ENCODE assay signal across 8 cellular contexts in genomic region chr2:85605406-85606115, GRCh38. TPM values are rescaled to one million over a fixed set of nuclear protein-coding genes. Genes with fewer than 3 reads are reported as not detected.
DNase-seq lines count a peak whose midpoint lies in the region; ATAC-seq and TF ChIP-seq lines count a peak whose summit lies in the region.
"Had no signal": no experiment of that assay in that cellular context is flagged by ENCODE, and none has a peak within 500 bp of the region (broad histone marks: within the 10 kb centered on the region; RNA-seq: fewer than 3 reads in every experiment).

No MANE protein-coding gene starts in this region.

- WGBS in SK-N-SH (ENCODE audit: low lambda C conversion rate), result 64% methylated on average over 4 of the region's 4 CpGs

- H3K27ac ChIP-seq in SK-N-SH (ENCODE audit: low read depth in 2 of 2, low read length in 1 of 2), result peak overlapping the region; percentile 40 to 47
- peak overlapping the region; percentile 60 to 85 for H3K27ac ChIP-seq in thoracic aorta

- peaks cover 26% of the 10 kb centered on the region for H3F3A ChIP-seq in SK-N-SH (replicated peaks; ENCODE audit: insufficient read depth)

- CTCF ChIA-PET in SK-N-SH (lab: Yijun Ruan, JAX), result interaction anchor here (1.1 to 3.0 kb wide), 4 partner anchors 54 to 185 kb away, joined by 3 to 12 read pairs (median 4); no protein-coding TSS in a partner anchor

- TF ChIP-seq EP300 in SK-N-SH (IDR thresholded peaks at IDR 0.05; ENCODE audit: borderline replicate concordance in 1 of 2, low read depth in 1 of 2, low read length in 1 of 2), result no peak

- ATAC-seq in SK-N-SH treated with all-trans-retinoic acid at 6 μM for 48 hours (no peak; the same call in 2 of the 3 replicates), thoracic aorta (ENCODE audit: insufficient number of reproducible peaks, low FRiP score, low read depth) (no peak), HG02852 (IDR thresholded peaks at IDR 0.05; ENCODE audit: unreplicated experiment) (no peak)

- no peaks in the 10 kb centered on the region for H4K20me1 ChIP-seq in SK-N-SH (ENCODE audit: insufficient read depth)

- TF ChIP-seq CTCF in SK-N-SH (IDR thresholded peaks at IDR 0.05) (no peak), fibroblast of pulmonary artery (IDR thresholded peaks at IDR 0.05; ENCODE audit: low read length, missing control alignments) (no peak), thoracic aorta (IDR thresholded peaks at IDR 0.05) (no peak)

- H3K36me3 ChIP-seq in SK-N-SH (replicated peaks in 1 of 2; ENCODE audit: control insufficient read depth in 1 of 2, insufficient read depth in 2 of 2, low read length in 1 of 2), result peaks cover 21 to 33% of the 10 kb centered on the region in 2 experiments
- peaks cover 4% of the 10 kb centered on the region for H3K36me3 ChIP-seq in thoracic aorta

- peaks cover 39% of the 10 kb centered on the region for H3K79me2 ChIP-seq in SK-N-SH (ENCODE audit: insufficient read depth)

- H3K9ac ChIP-seq in SK-N-SH, result no peak overlapping the region

- H3K4me3 ChIP-seq in SK-N-SH (ENCODE audit: low read depth in 2 of 2, low read length in 1 of 2), result no peak overlapping the region
- H3K4me3 ChIP-seq in fibroblast of pulmonary artery (replicated peaks; ENCODE audit: low read depth, low read length), result no peak overlapping the region
- H3K4me3 ChIP-seq in thoracic aorta, result peak overlapping the region; percentile 31

- H3K9me3 ChIP-seq in SK-N-SH (no peaks in the 10 kb centered on the region), thoracic aorta (no peaks in the 10 kb centered on the region)

- H3K4me2 ChIP-seq in SK-N-SH, result 0 out of 2 replicates have a peak overlapping the region, but pooled peaks have one; percentile 15

- H3K27me3 ChIP-seq in SK-N-SH (ENCODE audit: insufficient read depth), result no peaks in the 10 kb centered on the region
- no peaks in the 10 kb centered on the region for H3K27me3 ChIP-seq in thoracic aorta (replicated peaks; ENCODE audit: insufficient read depth)

- H2AFZ ChIP-seq in SK-N-SH (ENCODE audit: low read depth), result no peak overlapping the region

- H3K9me2 ChIP-seq in SK-N-SH, result no peaks in the 10 kb centered on the region

- H3K4me1 ChIP-seq in SK-N-SH (ENCODE audit: control insufficient read depth in 1 of 2, insufficient read depth in 2 of 2, low read depth in 1 of 2, low read length in 1 of 2) (peaks cover 6 to 26% of the 10 kb centered on the region in 2 experiments; a peak in 2 of 4 replicates), thoracic aorta (ENCODE audit: control insufficient read depth in 1 of 2, low read depth in 2 of 2) (peaks cover 39 to 77% of the 10 kb centered on the region in 2 donors)

- POLR2A ChIA-PET in SK-N-SH (lab: Yijun Ruan, JAX), result interaction anchor here (0.7 to 1.9 kb wide), 4 partner anchors 10 to 150 kb away, joined by 3 to 7 read pairs (median 3); partner anchors contain the start of gene RNF181

- DNase-seq in SK-N-SH, result no peak
- peak; percentile 93 for DNase-seq in fibroblast of pulmonary artery (ENCODE audit: low read depth)
- no peak for DNase-seq in thoracic aorta (ENCODE audit: low spot score)
- no peak for DNase-seq in effector CD4-positive, alpha-beta T cell
- DNase-seq: activated CD4-positive, alpha-beta T cell treated with anti-CD3 and anti-CD28 coated beads for 1 hour; NCI-H510A had no signal

- no peak for TF ChIP-seq RAD21 in SK-N-SH (IDR thresholded peaks at IDR 0.05; ENCODE audit: low read length)

TF ChIP-seq in SK-N-SH, 30 proteins besides CTCF, POLR2A, EP300 and RAD21:
- TF ChIP-seq NFIC (IDR thresholded peaks at IDR 0.05; ENCODE audit: borderline replicate concordance) (peak; percentile 54; the same call in 1 of the 2 replicates), GATA2 (CRISPR knock-in tag; IDR thresholded peaks at IDR 0.05) (no peak)

TF ChIP-seq in SK-N-SH treated with all-trans-retinoic acid at 6 μM for 48 hours, 23 proteins besides CTCF, POLR2A, EP300 and RAD21:
- no peak for TF ChIP-seq CREB5 (CRISPR knock-in tag; IDR thresholded peaks at IDR 0.05; ENCODE audit: low read depth)
- no peak for TF ChIP-seq CSDC2 (CRISPR knock-in tag; IDR thresholded peaks at IDR 0.05)
- TF ChIP-seq CSRNP3 (CRISPR knock-in tag; IDR thresholded peaks at IDR 0.05), result no peak
- TF ChIP-seq POU6F1 (CRISPR knock-in tag; IDR thresholded peaks at IDR 0.05; ENCODE audit: borderline replicate concordance, low read depth), result no peak
- no peak for TF ChIP-seq ZNF8 (CRISPR knock-in tag; IDR thresholded peaks at IDR 0.05)
- no peak for TF ChIP-seq BACH2 (CRISPR knock-in tag; IDR thresholded peaks at IDR 0.05; ENCODE audit: borderline replicate concordance)
- no peak for TF ChIP-seq ZNF565 (CRISPR knock-in tag; conservative IDR thresholded peaks at IDR 0.05; ENCODE audit: low read depth)
- no peak for TF ChIP-seq TOX (CRISPR knock-in tag; IDR thresholded peaks at IDR 0.05; ENCODE audit: borderline replicate concordance)
- no peak for TF ChIP-seq ZFP30 (CRISPR knock-in tag; IDR thresholded peaks at IDR 0.05)
- no peak for TF ChIP-seq ARNTL (CRISPR knock-in tag; IDR thresholded peaks at IDR 0.05; ENCODE audit: borderline replicate concordance, low read depth)
TF ChIP-seq in SK-N-SH treated with all-trans-retinoic acid at 6 μM for 48 hours: peak in this region for 0.

RNA-seq across cellular contexts. Expression of gene TMEM150A, which starts 3.1 kb away (rescaled TPM):
- polyA plus RNA-seq in SK-N-SH (2012; rRNA removed), result 20.2 TPM in 2 replicates
- polyA plus RNA-seq in SK-N-SH (2012; cell fraction: cytosol; rRNA removed), result 9.5 and 13.1 TPM in 2 replicates
- 43.3 and 53.0 TPM in 2 replicates for polyA plus RNA-seq in SK-N-SH (2012; cell fraction: nucleus; rRNA removed)
- 10 to 100 TPM; 25.7 to 26.3 TPM for total RNA-seq in thoracic aorta

RNA-seq across cellular contexts. Expression of gene C2orf68, which starts 6.3 kb away (rescaled TPM):
- polyA plus RNA-seq in SK-N-SH (2012; rRNA removed), result 14.5 and 24.3 TPM in 2 replicates
- 9.1 and 11.2 TPM in 2 replicates for polyA plus RNA-seq in SK-N-SH (2012; cell fraction: cytosol; rRNA removed)
- polyA plus RNA-seq in SK-N-SH (2012; cell fraction: nucleus; rRNA removed), result 32.6 and 53.9 TPM in 2 replicates
- total RNA-seq in thoracic aorta, result 10 to 100 TPM; 13.0 to 21.9 TPM

RNA-seq across cellular contexts. Expression of gene RNF181, which starts 10.0 kb away (rescaled TPM):
- polyA plus RNA-seq in SK-N-SH (2012; rRNA removed), result 312 and 353 TPM in 2 replicates
- polyA plus RNA-seq in SK-N-SH (2012; cell fraction: cytosol; rRNA removed), result 256 and 277 TPM in 2 replicates
- polyA plus RNA-seq in SK-N-SH (2012; cell fraction: nucleus; rRNA removed), result 222 and 297 TPM in 2 replicates
- 100 to 1,000 TPM; 107 to 124 TPM for total RNA-seq in thoracic aorta

RNA-seq across cellular contexts. Expression of gene USP39, which starts 10.4 kb away (rescaled TPM):
- 49.1 and 50.3 TPM in 2 replicates for polyA plus RNA-seq in SK-N-SH (2012; rRNA removed)
- 40.6 and 46.9 TPM in 2 replicates for polyA plus RNA-seq in SK-N-SH (2012; cell fraction: cytosol; rRNA removed)
- polyA plus RNA-seq in SK-N-SH (2012; cell fraction: nucleus; rRNA removed), result 80.7 and 110 TPM in 2 replicates
- 100 to 1,000 TPM in 1 of 2 donors, 10 to 100 TPM in 1; 39.5 to 109 TPM for total RNA-seq in thoracic aorta

RNA-seq across cellular contexts. Expression of gene VAMP5, which starts 21.3 kb away (rescaled TPM):
- polyA plus RNA-seq in SK-N-SH (2012; rRNA removed), result 9.8 and 12.0 TPM in 2 replicates
- polyA plus RNA-seq in SK-N-SH (2012; cell fraction: cytosol; rRNA removed), result 7.2 and 10.5 TPM in 2 replicates
- polyA plus RNA-seq in SK-N-SH (2012; cell fraction: nucleus; rRNA removed), result 1.8 and 5.7 TPM in 2 replicates
- 10 to 100 TPM; 27.1 to 42.8 TPM for total RNA-seq in thoracic aorta
